In the genomic region with DNA sequence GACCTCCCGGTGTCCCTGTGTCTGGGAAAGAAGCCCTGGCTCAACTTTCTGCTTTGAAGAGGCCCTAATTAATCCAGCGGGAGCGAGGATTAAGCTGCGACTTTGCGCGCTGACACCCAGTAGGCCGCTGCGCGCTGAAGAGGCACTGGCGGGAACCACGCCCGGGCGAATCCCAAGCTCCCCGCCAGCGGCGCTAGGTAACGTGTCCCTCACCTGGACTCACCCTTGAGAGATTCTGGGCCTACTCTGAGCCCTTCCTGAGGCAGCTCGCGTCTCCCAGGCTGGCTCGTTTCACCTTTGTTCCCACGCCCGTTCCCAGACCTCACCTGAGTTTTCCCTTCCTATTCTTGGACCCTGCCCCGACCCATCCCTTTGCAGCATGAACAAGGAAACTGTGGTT, we compare ENCODE assay signal across 11 cellular contexts. TPM values are rescaled to one million over a fixed set of nuclear protein-coding genes. Genes with fewer than 3 reads are reported as not detected.
DNase-seq lines count a peak whose midpoint lies in the region; ATAC-seq lines count a peak whose summit lies in the region.
"Had no signal": no experiment of that assay in that cellular context is flagged by ENCODE, and none has a peak within 500 bp of the region (broad histone marks: within the 10 kb centered on the region; RNA-seq: fewer than 3 reads in every experiment).

No MANE protein-coding gene starts in this region.

- no peaks in the 10 kb centered on the region for H3K9me3 Mint-ChIP-seq in activated T-helper 17 cell treated with anti-CD3 and anti-CD28 coated beads, Interleukin-2, amount 50 U/mL, for 72 hours

- H3K36me3 Mint-ChIP-seq in activated T-helper 17 cell treated with anti-CD3 and anti-CD28 coated beads, Interleukin-2, amount 50 U/mL, for 72 hours (ENCODE audit: low read depth), result no peaks in the 10 kb centered on the region

- no peaks in the 10 kb centered on the region for H3K4me1 ChIP-seq in right cardiac atrium (ENCODE audit: control insufficient read depth, insufficient read depth, low read length)

- H3K4me1 Mint-ChIP-seq in activated T-helper 17 cell treated with anti-CD3 and anti-CD28 coated beads, Interleukin-2, amount 50 U/mL, for 72 hours, result no peaks in the 10 kb centered on the region

- peak; percentile 68 for ATAC-seq in activated T-helper 17 cell treated with anti-CD3 and anti-CD28 coated beads, Interleukin-2, amount 50 U/mL, for 72 hours (replicated peaks)
- ATAC-seq in right cardiac atrium, result peak; percentile 13 to 32
- ATAC-seq in HG02623 (IDR thresholded peaks at IDR 0.05; ENCODE audit: unreplicated experiment), result no peak

- peaks cover 3% of the 10 kb centered on the region for H3K27me3 Mint-ChIP-seq in activated T-helper 17 cell treated with anti-CD3 and anti-CD28 coated beads, Interleukin-2, amount 50 U/mL, for 72 hours

- intact Hi-C loops in right cardiac atrium (cut with DNase I), result no loop called here

- H3K4me3 ChIP-seq in right cardiac atrium (ENCODE audit: low read length), result peak overlapping the region; percentile 9
- H3K4me3 ChIP-seq: MG63 had no signal

- H3K27ac ChIP-seq in right cardiac atrium (ENCODE audit: low read length), result no peak overlapping the region

- H3K4me3 Mint-ChIP-seq in activated T-helper 17 cell treated with anti-CD3 and anti-CD28 coated beads, Interleukin-2, amount 50 U/mL, for 72 hours, result peak overlapping the region; percentile 69

- H3K9me3 ChIP-seq in right cardiac atrium (ENCODE audit: control insufficient read depth, low read length), result no peaks in the 10 kb centered on the region
- H3K9me3 ChIP-seq: MG63 had no signal

- DNase-seq in activated CD4-positive, alpha-beta T cell treated with anti-CD3 and anti-CD28 coated beads for 48 hours, result peak; percentile 27
- DNase-seq in activated CD4-positive, alpha-beta T cell treated with anti-CD3 and anti-CD28 coated beads, Interleukin-2, amount 50 U/mL, for 4 hours, result no peak
- DNase-seq in right cardiac atrium (peak in 2 of 3 donors; percentile 27 to 29), RPMI8226 (no peak), COR-L47 (lab: John Stamatoyannopoulos, UW) (no peak)
- DNase-seq in stimulated activated CD4-positive, alpha-beta T cell treated with anti-CD3 and anti-CD28 coated beads, Interleukin-4, amount 100 ng/mL, for 24 hours, result peak; percentile 5
- DNase-seq: islet precursor cell, MG63 had no signal

- 16% methylated on average over 23 of the region's 23 CpGs for WGBS in right cardiac atrium

- no peaks in the 10 kb centered on the region for H3K27me3 ChIP-seq in right cardiac atrium (ENCODE audit: control insufficient read depth, insufficient read depth)
- H3K27me3 ChIP-seq: MG63 had no signal

- no peak overlapping the region for H3K27ac Mint-ChIP-seq in activated T-helper 17 cell treated with anti-CD3 and anti-CD28 coated beads, Interleukin-2, amount 50 U/mL, for 72 hours

RNA-seq across cellular contexts. Expression of a gene that starts 0.6 kb away (rescaled TPM):
- total RNA-seq in activated T-helper 17 cell treated with anti-CD3 and anti-CD28 coated beads, Interleukin-2, amount 50 U/mL, for 72 hours, result under 1 TPM; 0.56 to 0.58 TPM
- total RNA-seq in right cardiac atrium, result 1 to 10 TPM; 1.3 to 3.2 (median 2.5) TPM
- 1.5 TPM for polyA plus RNA-seq in right cardiac atrium
- total RNA-seq: ureter had no signal

Comparison
In these comparisons a context has a peak if more than half of its experiments do, and no peak if none do; other contexts are left out.
1. DNase-seq: peak in activated CD4-positive, alpha-beta T cell treated with anti-CD3 and anti-CD28 coated beads for 48 hours (single experiment), right cardiac atrium (2 of 3) and stimulated activated CD4-positive, alpha-beta T cell treated with anti-CD3 and anti-CD28 coated beads, Interleukin-4, amount 100 ng/mL, for 24 hours (single experiment); none in activated CD4-positive, alpha-beta T cell treated with anti-CD3 and anti-CD28 coated beads, Interleukin-2, amount 50 U/mL, for 4 hours (0 of 2), RPMI8226 (single experiment) and COR-L47 (single experiment).